ENCODE assay signal across 32 cellular contexts in genomic region chr22:40621309-40622151, GRCh38. TPM values are rescaled to one million over a fixed set of nuclear protein-coding genes. Genes with fewer than 3 reads are reported as not detected.
A peak's percentile ranks its signal among the peaks of the same experiment; 100 is the strongest.
DNase-seq lines count a peak whose midpoint lies in the region; ATAC-seq, FAIRE-seq and TF ChIP-seq lines count a peak whose summit lies in the region.
"Had no signal": no experiment of that assay in that cellular context is flagged by ENCODE, and none has a peak within 500 bp of the region (broad histone marks: within the 10 kb centered on the region; RNA-seq: fewer than 3 reads in every experiment).

No MANE protein-coding gene starts in this region.

- H3K36me3 ChIP-seq in breast epithelium: no peaks in the 10 kb centered on the region
- H3K36me3 ChIP-seq in PC-9 (ENCODE audit: low read depth): no peaks in the 10 kb centered on the region
- H3K36me3 ChIP-seq in K562 (ENCODE audit: control insufficient read depth, insufficient read depth, low read length): no peaks in the 10 kb centered on the region; the same call in 2 of the 3 replicates
- H3K36me3 ChIP-seq: BE2C, neural progenitor cell, sigmoid colon had no signal

- ATAC-seq in K562 (peak; percentile 56), GM21526 (IDR thresholded peaks at IDR 0.05; ENCODE audit: low FRiP score, unreplicated experiment) (no peak)
- ATAC-seq in stimulated activated memory B cell treated with anti-CD40 and anti-IgM and Interleukin-4, amounts not matched to agents 10 μg/mL and 1 μg/mL and 100 μg/mL, for 72 hours: no peak

- peaks cover 24% of the 10 kb centered on the region for H3K9me3 Mint-ChIP-seq in MCF 10A (ENCODE audit: unreplicated experiment)
- peaks cover 12% of the 10 kb centered on the region for H3K9me3 Mint-ChIP-seq in stimulated activated memory B cell treated with anti-CD40 and anti-IgM and Interleukin-4, amounts not matched to agents 10 μg/mL and 1 μg/mL and 100 μg/mL, for 72 hours

- no peaks in the 10 kb centered on the region for H3K9me1 ChIP-seq in K562 (ENCODE audit: control insufficient read depth, insufficient read depth, low read length)

- no peak for TF ChIP-seq CTCF in MCF 10A (IDR thresholded peaks at IDR 0.05; ENCODE audit: unreplicated experiment)
- TF ChIP-seq CTCF in breast epithelium (IDR thresholded peaks at IDR 0.05): no peak
- TF ChIP-seq CTCF in PC-9 (conservative IDR thresholded peaks at IDR 0.05): no peak
- no peak for TF ChIP-seq CTCF in K562 (IDR thresholded peaks at IDR 0.05 in 2 of 3, conservative IDR thresholded peaks at IDR 0.05 in 1 of 3; ENCODE audit: insufficient read depth in 2 of 3, low read depth in 1 of 3, low read length in 3 of 3)

- H3K27ac ChIP-seq in breast epithelium: no peak overlapping the region
- 0 out of 2 replicates have a peak overlapping the region, but pooled peaks have one; percentile 44 for H3K27ac ChIP-seq in PC-9
- peak overlapping the region; percentile 74 for H3K27ac ChIP-seq in K562 (ENCODE audit: extremely low read depth, low read depth, low read length)
- no peak overlapping the region for H3K27ac ChIP-seq in caudate nucleus (ENCODE audit: low read depth, low read length)
- H3K27ac ChIP-seq: foreskin keratinocyte, neural progenitor cell, sigmoid colon had no signal

- no peak for DNase-seq in MCF 10A (ENCODE audit: unreplicated experiment)
- DNase-seq in breast epithelium (ENCODE audit: low spot score in 2 of 2): no peak
- DNase-seq in PC-9: no peak
- peak in 2 of 4 experiments; percentile 17 to 45 for DNase-seq in K562 (ENCODE audit: extremely low read depth in 1 of 4, low spot score in 3 of 4)
- no peak for DNase-seq in Ammon's horn (ENCODE audit: low spot score)
- no peak for DNase-seq in caudate nucleus (lab: John Stamatoyannopoulos, UW)
- DNase-seq: activated naive CD4-positive, alpha-beta T cell treated with anti-CD3 and anti-CD28 coated beads, Interleukin-2, amount 50 U/mL, for 16 hours; activated T-cell treated with anti-CD3 and anti-CD28 coated beads, Interleukin-2, amount 50 U/mL, for 48 hours; BE2C; DND-41; effector CD4-positive, alpha-beta T cell; foreskin keratinocyte; GOT3; hippocampal formation; MM.1S; NCI-H187 treated with DMSO at 0.1 percent for 48 hours; NCI-H2227 treated with DMSO at 0.1 percent for 48 hours; NCI-H774; sigmoid colon; stimulated activated CD4-positive, alpha-beta T cell treated with anti-CD3 and anti-CD28 coated beads, Interleukin-15, amount 100 ng/mL, for 24 hours; stimulated activated CD8-positive, alpha-beta memory T cell treated with anti-CD3 and anti-CD28 coated beads, Interleukin-4, amount 100 ng/mL, for 48 hours; SW 1271 had no signal

- H4K20me1 ChIP-seq in PC-9 (ENCODE audit: insufficient read depth) (peaks cover 3% of the 10 kb centered on the region), K562 (replicated peaks; ENCODE audit: control insufficient read depth, insufficient read depth, low read length) (no peaks in the 10 kb centered on the region)

- no peaks in the 10 kb centered on the region for H3K27me3 ChIP-seq in breast epithelium
- H3K27me3 ChIP-seq in PC-9 (ENCODE audit: insufficient read depth, low read depth): no peaks in the 10 kb centered on the region
- H3K27me3 ChIP-seq in K562 (ENCODE audit: control insufficient read depth in 2 of 2, insufficient read depth in 2 of 2, low read length in 2 of 2): no peaks in the 10 kb centered on the region
- H3K27me3 ChIP-seq: BE2C, foreskin keratinocyte, neural progenitor cell, sigmoid colon had no signal

- H3K4me3 Mint-ChIP-seq in MCF 10A (ENCODE audit: unreplicated experiment): no peak overlapping the region
- H3K4me3 Mint-ChIP-seq in stimulated activated memory B cell treated with anti-CD40 and anti-IgM and Interleukin-4, amounts not matched to agents 10 μg/mL and 1 μg/mL and 100 μg/mL, for 72 hours: no peak overlapping the region
- H3K4me3 Mint-ChIP-seq: neural progenitor cell had no signal

- BruUV-seq in MCF 10A (replicated peaks; lab: Mats Ljungman, UMichigan) (no TSS peak), PC-9 (replicated peaks; lab: Mats Ljungman, UMichigan) (no TSS peak), K562 (replicated peaks; lab: Mats Ljungman, UMichigan) (no TSS peak)

- H3K9me3 ChIP-seq in breast epithelium (peaks cover 0 to 12% of the 10 kb centered on the region in 2 donors), PC-9 (ENCODE audit: insufficient read depth, low read depth) (peaks cover 16% of the 10 kb centered on the region), K562 (replicated peaks; ENCODE audit: control insufficient read depth, insufficient read depth, low read depth, low read length) (peaks cover 4% of the 10 kb centered on the region; the same call in 1 of the 2 replicates)
- H3K9me3 ChIP-seq: BE2C had no signal

- CTCF ChIA-PET in MCF 10A (lab: Yijun Ruan, JAX) (interaction anchor here (0.6 to 0.7 kb wide), 3 partner anchors 20 to 160 kb away, joined by 3 to 5 read pairs (median 5); no protein-coding TSS in a partner anchor), PC-9 (lab: Charles Lee) (no interaction called here), K562 (lab: Yijun Ruan, JAX; ENCODE audit: low intra/inter-chr PET ratio) (no interaction called here)

- WGBS in K562 (ENCODE audit: insufficient coverage, low coverage, missing lambda C conversion rate): 4% methylated on average over 9 of the region's 9 CpGs

- peaks cover 18% of the 10 kb centered on the region for H3K36me3 Mint-ChIP-seq in MCF 10A (ENCODE audit: insufficient read depth, unreplicated experiment)
- H3K36me3 Mint-ChIP-seq in stimulated activated memory B cell treated with anti-CD40 and anti-IgM and Interleukin-4, amounts not matched to agents 10 μg/mL and 1 μg/mL and 100 μg/mL, for 72 hours: peaks cover 45% of the 10 kb centered on the region

- FAIRE-seq in K562 (lab: Jason Lieb, UNC): no peak
- FAIRE-seq: A204.1, astrocyte, islet of Langerhans had no signal

- peaks cover 17% of the 10 kb centered on the region for H3K4me1 Mint-ChIP-seq in MCF 10A (ENCODE audit: insufficient read depth, unreplicated experiment)
- peaks cover 43% of the 10 kb centered on the region for H3K4me1 Mint-ChIP-seq in stimulated activated memory B cell treated with anti-CD40 and anti-IgM and Interleukin-4, amounts not matched to agents 10 μg/mL and 1 μg/mL and 100 μg/mL, for 72 hours
- H3K4me1 Mint-ChIP-seq: neural progenitor cell had no signal

- H2AFZ ChIP-seq in PC-9 (no peak overlapping the region), K562 (ENCODE audit: low read depth, low read length) (no peak overlapping the region)
- H2AFZ ChIP-seq: neural progenitor cell had no signal

- intact Hi-C loops in MCF 10A (cut with micrococcal nuclease): no loop called here
- intact Hi-C loops in breast epithelium (cut with DNase I; ENCODE audit: low total_unique reads): no loop called here
- intact Hi-C loops in PC-9 (cut with micrococcal nuclease; ENCODE audit: unreplicated experiment): no loop called here
- intact Hi-C loops in K562 (cut with micrococcal nuclease): no loop called here

- no peaks in the 10 kb centered on the region for H3K9me2 ChIP-seq in PC-9 (ENCODE audit: insufficient read depth)

- TF ChIP-seq RAD21 in K562 (CRISPR knock-in tag; conservative IDR thresholded peaks at IDR 0.05 in 1 of 2, IDR thresholded peaks at IDR 0.05 in 1 of 2): no peak

- POLR2A ChIA-PET in MCF 10A (lab: Yijun Ruan, JAX) (interaction anchor here (1.1 kb wide), 1 partner anchor 10 kb away, joined by 3 read pairs; no protein-coding TSS in a partner anchor), PC-9 (lab: Charles Lee; ENCODE audit: unreplicated experiment) (no interaction called here), K562 (lab: Yijun Ruan, JAX) (interaction anchor here (0.8 to 1.8 kb wide), 6 partner anchors 8 to 48 kb away, joined by 3 to 8 read pairs (median 4); no protein-coding TSS in a partner anchor)

- H3K4me3 ChIP-seq in breast epithelium: no peak overlapping the region
- no peak overlapping the region for H3K4me3 ChIP-seq in PC-9
- no peak overlapping the region for H3K4me3 ChIP-seq in K562
- H3K4me3 ChIP-seq: neural progenitor cell, sigmoid colon had no signal

- no peaks in the 10 kb centered on the region for H3K4me1 ChIP-seq in breast epithelium
- peaks cover 5% of the 10 kb centered on the region; the same call in 1 of the 2 replicates for H3K4me1 ChIP-seq in PC-9 (replicated peaks; ENCODE audit: insufficient read depth)
- peaks cover 7 to 11% of the 10 kb centered on the region in 2 experiments; a peak in 3 of 5 replicates for H3K4me1 ChIP-seq in K562 (replicated peaks in 1 of 2; ENCODE audit: control insufficient read depth in 2 of 2, insufficient read depth in 2 of 2, low read length in 2 of 2)
- H3K4me1 ChIP-seq: BE2C, neural progenitor cell had no signal

- in situ Hi-C loops in K562 (cut with MboI): no loop called here

- peak overlapping the region in 1 of 2 experiments; percentile 34; a peak in 2 of 4 replicates for H3K9ac ChIP-seq in K562 (ENCODE audit: insufficient read depth in 1 of 2, low read depth in 2 of 2, low read length in 2 of 2)
- H3K9ac ChIP-seq: neural progenitor cell had no signal

- H3K4me2 ChIP-seq in PC-9 (no peak overlapping the region), K562 (ENCODE audit: insufficient read depth, low read length) (peak overlapping the region; percentile 46)
- H3K4me2 ChIP-seq: neural progenitor cell had no signal

- H3F3A ChIP-seq in PC-9 (ENCODE audit: insufficient read depth, low read depth): peaks cover 43% of the 10 kb centered on the region

- TF ChIP-seq EP300 in K562 (IDR thresholded peaks at IDR 0.05; ENCODE audit: low read length): peak; percentile 71

- peaks cover 83% of the 10 kb centered on the region for H3K79me2 ChIP-seq in PC-9 (ENCODE audit: low read depth)
- H3K79me2 ChIP-seq in K562 (ENCODE audit: control insufficient read depth, insufficient read depth, low read length): peaks cover 58% of the 10 kb centered on the region

- peak overlapping the region; percentile 63 for H3K27ac Mint-ChIP-seq in MCF 10A (ENCODE audit: low read depth, unreplicated experiment)
- peak overlapping the region; percentile 5 for H3K27ac Mint-ChIP-seq in stimulated activated memory B cell treated with anti-CD40 and anti-IgM and Interleukin-4, amounts not matched to agents 10 μg/mL and 1 μg/mL and 100 μg/mL, for 72 hours
- H3K27ac Mint-ChIP-seq: neural progenitor cell, progenitor cell of endocrine pancreas had no signal

- no peaks in the 10 kb centered on the region for H3K27me3 Mint-ChIP-seq in MCF 10A (ENCODE audit: insufficient read depth, unreplicated experiment)
- H3K27me3 Mint-ChIP-seq in stimulated activated memory B cell treated with anti-CD40 and anti-IgM and Interleukin-4, amounts not matched to agents 10 μg/mL and 1 μg/mL and 100 μg/mL, for 72 hours: no peaks in the 10 kb centered on the region
- H3K27me3 Mint-ChIP-seq: IgD-negative memory B cell, progenitor cell of endocrine pancreas had no signal

- TF ChIP-seq POLR2A in breast epithelium (IDR thresholded peaks at IDR 0.05) (no peak), K562 (conservative IDR thresholded peaks at IDR 0.05) (no peak)

RNA-seq across cellular contexts. Expression of gene MRTFA, which starts 15.0 kb away (rescaled TPM):
- 47.2 and 52.7 TPM in 2 replicates for total RNA-seq in MCF 10A (2022)
- total RNA-seq in breast epithelium: 10 to 100 TPM; 47.0 to 69.2 (median 65.7) TPM
- total RNA-seq in PC-9 (2021): 44.7 and 64.6 TPM in 2 replicates
- total RNA-seq in K562 (2011; cell fraction: chromatin; rRNA removed; ENCODE audit: low replicate concordance): 49.0 and 82.5 TPM in 2 replicates
- total RNA-seq in K562 (2011; cell fraction: nucleolus; rRNA removed): 38.9 and 51.6 TPM in 2 replicates
- total RNA-seq in K562 (2011; cell fraction: nucleoplasm; rRNA removed): 46.1 and 57.6 TPM in 2 replicates
- total RNA-seq in K562 (2014; rRNA removed): 10.6 and 10.9 TPM in 2 replicates
- 3.4 and 3.7 TPM in 2 replicates for total RNA-seq in K562 (2014; rRNA removed; fragmentation: Illumina TruSeq; extraction: Trizol)
- total RNA-seq in K562 (2015; rRNA removed; fragmentation: Illumina TruSeq; extraction: Trizol): 3.6 and 5.2 TPM in 2 replicates
- 21.1 TPM in 2 replicates for total RNA-seq in K562 (2021)
- 1.2 and 2.6 TPM in 2 replicates for polyA plus RNA-seq in K562 (2011; rRNA removed)
- polyA plus RNA-seq in K562 (2011; cell fraction: cytosol; rRNA removed): 2.2 and 2.4 TPM in 2 replicates
- 10.3 and 11.6 TPM in 2 replicates for polyA plus RNA-seq in K562 (2011; cell fraction: nucleus; rRNA removed)
- polyA plus RNA-seq in K562 (2012): 12.8 and 15.5 TPM in 2 replicates
- 6.3 and 9.6 TPM in 2 replicates for polyA plus RNA-seq in K562 (2014; fragmentation: Illumina TruSeq; extraction: Trizol)
- under 1 TPM; 0.84 to 0.97 TPM for polyA plus RNA-seq in K562 (2014; fragmentation: Nextera tagmentation; extraction: Ambion mirVana)
- polyA plus RNA-seq in K562 (2014; rRNA removed): 5.6 and 6.9 TPM in 2 replicates
- 9.5 and 10.3 TPM in 2 replicates for polyA minus RNA-seq in K562 (2011; rRNA and poly(A)+ RNA removed)
- polyA minus RNA-seq in K562 (2011; cell fraction: cytosol; rRNA and poly(A)+ RNA removed): 10.8 and 14.7 TPM in 2 replicates
- 17.6 and 19.1 TPM in 2 replicates for polyA minus RNA-seq in K562 (2011; cell fraction: nucleus; rRNA and poly(A)+ RNA removed)

RNA-seq across cellular contexts. Expression of gene MCHR1, which starts 57.8 kb away (rescaled TPM):
- total RNA-seq in MCF 10A (2022): not detected in 2 replicates
- total RNA-seq in breast epithelium: not detected
- 0.24 and 0.28 TPM in 2 replicates for total RNA-seq in PC-9 (2021)
- total RNA-seq in K562 (2011; cell fraction: chromatin; rRNA removed; ENCODE audit: low replicate concordance): 1.5 TPM in 1 of 2 replicates, not detected in the other
- total RNA-seq in K562 (2011; cell fraction: nucleolus; rRNA removed): 0.26 and 1.2 TPM in 2 replicates
- 0.22 TPM in 1 of 2 replicates, not detected in the other for total RNA-seq in K562 (2011; cell fraction: nucleoplasm; rRNA removed)
- total RNA-seq in K562 (2014; rRNA removed): not detected in 2 replicates
- not detected in 2 replicates for total RNA-seq in K562 (2014; rRNA removed; fragmentation: Illumina TruSeq; extraction: Trizol)
- total RNA-seq in K562 (2015; rRNA removed; fragmentation: Illumina TruSeq; extraction: Trizol): not detected in 2 replicates
- total RNA-seq in K562 (2021): not detected in 2 replicates
- 0.31 and 0.50 TPM in 2 replicates for polyA plus RNA-seq in K562 (2011; rRNA removed)
- 0.47 and 0.81 TPM in 2 replicates for polyA plus RNA-seq in K562 (2011; cell fraction: cytosol; rRNA removed)
- polyA plus RNA-seq in K562 (2011; cell fraction: nucleus; rRNA removed): 0.25 and 0.57 TPM in 2 replicates
- polyA plus RNA-seq in K562 (2012): 0.03 and 0.20 TPM in 2 replicates
- polyA plus RNA-seq in K562 (2014; fragmentation: Illumina TruSeq; extraction: Trizol): not detected in 2 replicates
- under 1 TPM in 1 of 2 experiments, not detected in 1; 0.03 TPM for polyA plus RNA-seq in K562 (2014; fragmentation: Nextera tagmentation; extraction: Ambion mirVana)
- not detected in 2 replicates for polyA plus RNA-seq in K562 (2014; rRNA removed)
- 0.09 and 2.6 TPM in 2 replicates for polyA minus RNA-seq in K562 (2011; rRNA and poly(A)+ RNA removed)
- 1.7 TPM in 1 of 2 replicates, not detected in the other for polyA minus RNA-seq in K562 (2011; cell fraction: cytosol; rRNA and poly(A)+ RNA removed)
- polyA minus RNA-seq in K562 (2011; cell fraction: nucleus; rRNA and poly(A)+ RNA removed): not detected in 2 replicates
- total RNA-seq: activated CD8-positive, alpha-beta memory T cell treated with anti-CD3 and anti-CD28 coated beads for 36 hours; mononuclear cell had no signal
- polyA plus RNA-seq: IgD-negative memory B cell had no signal

Comparison
In these comparisons a context has a peak if more than half of its experiments do, and no peak if none do; other contexts are left out.
1. H3K27ac ChIP-seq: peak in PC-9 (single experiment) and K562 (single experiment); none in breast epithelium (0 of 2) and caudate nucleus (single experiment).